In genomic region chr22:23142546-23143105, GRCh38 we compare ENCODE assay signal across 11 cellular contexts. TPM values are rescaled to one million over a fixed set of nuclear protein-coding genes. Genes with fewer than 3 reads are reported as not detected.
A peak's percentile ranks its signal among the peaks of the same experiment; 100 is the strongest.
DNase-seq lines count a peak whose midpoint lies in the region; ATAC-seq, FAIRE-seq and TF ChIP-seq lines count a peak whose summit lies in the region.
"Had no signal": no experiment of that assay in that cellular context is flagged by ENCODE, and none has a peak within 500 bp of the region (broad histone marks: within the 10 kb centered on the region; RNA-seq: fewer than 3 reads in every experiment).

No MANE protein-coding gene starts in this region.

- H3K9me3 ChIP-seq in right cardiac atrium (ENCODE audit: control insufficient read depth, low read length) (no peaks in the 10 kb centered on the region), right atrium auricular region (no peaks in the 10 kb centered on the region), body of pancreas (no peaks in the 10 kb centered on the region), mesodermal cell (ENCODE audit: control insufficient read depth, low read length) (no peaks in the 10 kb centered on the region)

- no peak overlapping the region for H3K27ac ChIP-seq in right cardiac atrium (ENCODE audit: low read length)
- H3K27ac ChIP-seq in right atrium auricular region, result no peak overlapping the region
- peak overlapping the region; percentile 1 to 85 (median 73) for H3K27ac ChIP-seq in body of pancreas
- peak overlapping the region; percentile 85 for H3K27ac ChIP-seq in mesodermal cell (ENCODE audit: low read depth, low read length, severe bottlenecking)

- H3K27me3 ChIP-seq in right cardiac atrium (ENCODE audit: control insufficient read depth, insufficient read depth) (no peaks in the 10 kb centered on the region), right atrium auricular region (no peaks in the 10 kb centered on the region), body of pancreas (no peaks in the 10 kb centered on the region)

- intact Hi-C loops in right cardiac atrium (cut with DNase I) (no loop called here), body of pancreas (cut with DNase I) (no loop called here)

- no peak for TF ChIP-seq POLR2A in body of pancreas (IDR thresholded peaks at IDR 0.05)
- TF ChIP-seq POLR2A in GM12891 (IDR thresholded peaks at IDR 0.05; ENCODE audit: low read depth, low read length), result no peak

- H3K4me1 ChIP-seq in right cardiac atrium (ENCODE audit: control insufficient read depth, insufficient read depth, low read length) (no peaks in the 10 kb centered on the region), right atrium auricular region (peaks cover 0 to 29% of the 10 kb centered on the region in 2 donors), body of pancreas (peaks cover 28% of the 10 kb centered on the region), mesodermal cell (ENCODE audit: control insufficient read depth, insufficient read depth, low read length, poor library complexity, severe bottlenecking) (peaks cover 36% of the 10 kb centered on the region)

- ATAC-seq in right cardiac atrium (no peak), body of pancreas (no peak)

- H3K4me3 ChIP-seq in right cardiac atrium (ENCODE audit: low read length) (no peak overlapping the region), right atrium auricular region (peak overlapping the region in 1 of 2 donors; percentile 32), body of pancreas (no peak overlapping the region), mesodermal cell (ENCODE audit: extremely low read depth, insufficient read depth, low read length, poor library complexity, severe bottlenecking) (no peak overlapping the region)

- DNase-seq in right cardiac atrium (peak in 2 of 3 donors; percentile 28 to 48), right atrium auricular region (ENCODE audit: low spot score) (no peak), body of pancreas (no peak), MV-4-11 (lab: John Stamatoyannopoulos, UW) (no peak), NCI-H1092 treated with DMSO at 0.1 percent for 48 hours (lab: John Stamatoyannopoulos, UW) (no peak), 8988T (no peak), GM12891 (ENCODE audit: insufficient read length, low spot score) (no peak)

- H3K36me3 ChIP-seq in right atrium auricular region (no peaks in the 10 kb centered on the region), body of pancreas (replicated peaks in 1 of 2; ENCODE audit: insufficient read depth in 1 of 2, low read depth in 2 of 2) (no peaks in the 10 kb centered on the region), mesodermal cell (ENCODE audit: control insufficient read depth, insufficient read depth, low read length) (no peaks in the 10 kb centered on the region)

- no peak for TF ChIP-seq CTCF in right atrium auricular region (IDR thresholded peaks at IDR 0.05)
- TF ChIP-seq CTCF in body of pancreas (IDR thresholded peaks at IDR 0.05), result no peak

- no peak for FAIRE-seq in GM12891 (lab: Jason Lieb, UNC)
- FAIRE-seq: D721Med had no signal

- WGBS in right cardiac atrium, result 85% methylated on average over 9 of the region's 9 CpGs
- 54 to 62% methylated on average over 9 of the region's 9 CpGs for WGBS in body of pancreas, 2 donors
- WGBS in mesodermal cell (ENCODE audit: insufficient coverage in 2 of 2), 2 experiments, result 92 to 97% methylated on average over 6 to 9 of the region's 9 CpGs

TF ChIP-seq in GM12891, 5 proteins besides CTCF, POLR2A, EP300 and RAD21:
- no peak for TF ChIP-seq POLR2AphosphoS5 (IDR thresholded peaks at IDR 0.05; ENCODE audit: low read depth, low read length)
- TF ChIP-seq SPI1 (IDR thresholded peaks at IDR 0.05; ENCODE audit: low read depth, low read length), result no peak

RNA-seq across cellular contexts. Expression of gene RSPH14, which starts 0.8 kb away (rescaled TPM):
- total RNA-seq in right cardiac atrium, result not detected
- 0.75 TPM for polyA plus RNA-seq in right cardiac atrium
- total RNA-seq in right atrium auricular region, result not detected
- under 1 TPM; 0.26 to 0.33 TPM for total RNA-seq in body of pancreas
- 0.48 TPM for polyA plus RNA-seq in mesodermal cell (2013, experiment 1 of 2)
- polyA plus RNA-seq in mesodermal cell (2013, experiment 2 of 2), result 0.66 TPM
- 0.72 TPM for polyA plus RNA-seq in GM12891 (2012; ENCODE audit: low read depth, missing spikeins)
- total RNA-seq: activated CD8-positive, alpha-beta memory T cell treated with anti-CD3 and anti-CD28 coated beads for 36 hours; K562 had no signal

RNA-seq across cellular contexts. Expression of gene RAB36, which starts 2.7 kb away (rescaled TPM):
- total RNA-seq in right cardiac atrium (1 to 10 TPM; 1.1 to 2.7 (median 1.6) TPM), right atrium auricular region (1 to 10 TPM in 1 of 2 donors, under 1 TPM in 1; 0.59 to 2.0 TPM), body of pancreas (1 to 10 TPM; 1.3 to 3.1 TPM)
- polyA plus RNA-seq in right cardiac atrium, result 0.59 TPM
- polyA plus RNA-seq in mesodermal cell (2013, experiment 1 of 2), result 2.9 TPM
- polyA plus RNA-seq in mesodermal cell (2013, experiment 2 of 2), result 1.7 TPM
- 0.15 TPM for polyA plus RNA-seq in GM12891 (2012; ENCODE audit: low read depth, missing spikeins)

RNA-seq across cellular contexts. Expression of gene BCR, which starts 37.7 kb away (rescaled TPM):
- total RNA-seq in right cardiac atrium (10 to 100 TPM; 35.4 to 48.0 (median 36.6) TPM), right atrium auricular region (10 to 100 TPM; 27.0 to 41.3 TPM), body of pancreas (10 to 100 TPM; 28.3 to 71.2 TPM)
- polyA plus RNA-seq in right cardiac atrium, result 18.3 TPM
- 34.1 TPM for polyA plus RNA-seq in mesodermal cell (2013, experiment 1 of 2)
- polyA plus RNA-seq in mesodermal cell (2013, experiment 2 of 2), result 32.9 TPM
- polyA plus RNA-seq in GM12891 (2012; ENCODE audit: low read depth, missing spikeins), result 12.5 TPM

Comparison
In these comparisons a context has a peak if more than half of its experiments do, and no peak if none do; other contexts are left out.
1. DNase-seq: peak in right cardiac atrium (2 of 3); none in right atrium auricular region (single experiment), body of pancreas (0 of 4), MV-4-11 (single experiment), NCI-H1092 treated with DMSO at 0.1 percent for 48 hours (single experiment), 8988T (single experiment) and GM12891 (single experiment).
2. H3K27ac ChIP-seq: peak in body of pancreas (4 of 4) and mesodermal cell (single experiment); none in right cardiac atrium (single experiment) and right atrium auricular region (0 of 2).